ENCODE assay signal across 30 cellular contexts in the genomic region with DNA sequence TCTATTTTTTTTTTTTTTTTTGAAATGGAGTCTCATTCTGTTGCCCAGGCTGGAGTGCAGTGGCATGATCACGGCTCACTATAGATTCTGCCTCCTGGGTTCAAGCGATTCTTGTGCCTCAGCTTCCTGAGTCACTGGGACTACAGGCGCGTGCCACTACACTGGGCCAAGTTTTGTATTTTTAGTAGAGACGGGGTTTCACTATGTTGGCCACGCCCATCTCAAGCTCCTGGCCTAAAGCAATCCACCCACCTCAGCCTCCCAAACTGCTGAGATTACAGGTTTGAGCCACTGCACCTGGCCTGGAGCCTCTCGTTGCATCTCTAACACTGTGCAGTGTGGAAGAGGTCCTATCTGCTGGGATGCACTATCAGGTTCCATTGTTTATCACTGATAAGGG.
"Had no signal": no experiment of that assay in that cellular context is flagged by ENCODE, and none has a peak within 500 bp of the region (broad histone marks: within the 10 kb centered on the region; RNA-seq: fewer than 3 reads in every experiment).

No MANE protein-coding gene starts in this region.

- H3K27me3 ChIP-seq: brain microvascular endothelial cell, foreskin keratinocyte, gastrocnemius medialis, heart left ventricle had no signal

- H3K36me3 Mint-ChIP-seq: activated naive CD8-positive, alpha-beta T cell had no signal

- DNase-seq: activated CD4-positive, alpha-beta T cell treated with anti-CD3 and anti-CD28 coated beads for 1 hour; activated CD4-positive, alpha-beta T cell treated with anti-CD3 and anti-CD28 coated beads for 48 hours; activated CD4-positive, alpha-beta T cell treated with anti-CD3 and anti-CD28 coated beads, Interleukin-2, amount 50 U/mL, for 1 hour; activated CD4-positive, alpha-beta T cell treated with anti-CD3 and anti-CD28 coated beads, Interleukin-2, amount 50 U/mL, for 48 hours; activated CD8-positive, alpha-beta memory T cell treated with anti-CD3 and anti-CD28 coated beads for 24 hours; activated CD8-positive, alpha-beta T cell treated with anti-CD3 and anti-CD28 coated beads for 36 hours; activated effector memory CD4-positive, alpha-beta T cell treated with Interleukin-2 at 50 U/mL for 16 hours; activated gamma-delta T cell treated with Interleukin-2 at 50 U/mL for 16 hours; activated naive CD4-positive, alpha-beta T cell treated with anti-CD3 and anti-CD28 coated beads, Interleukin-2, amount 50 U/mL, for 16 hours; activated naive CD4-positive, alpha-beta T cell treated with Interleukin-2 at 50 U/mL for 16 hours; activated T-cell treated with anti-CD3 and anti-CD28 coated beads, Interleukin-2, amount 50 U/mL, for 4 hours; amniotic stem cell; anterior cingulate cortex; brain microvascular endothelial cell; dorsolateral prefrontal cortex; effector memory CD4-positive, alpha-beta T cell; endodermal cell; foreskin keratinocyte; gastrocnemius medialis; glutamatergic neuron; heart left ventricle; T-helper 17 cell; T1000 had no signal

- H3K4me1 ChIP-seq: foreskin keratinocyte, gastrocnemius medialis, heart left ventricle had no signal

- ATAC-seq: activated CD8-positive, alpha-beta T cell treated with anti-CD3 and anti-CD28 coated beads for 36 hours; activated T-cell treated with anti-CD3 and anti-CD28 coated beads, Interleukin-2, amount 50 U/mL, for 4 hours; activated T-helper 17 cell treated with anti-CD3 and anti-CD28 coated beads, Interleukin-2, amount 50 U/mL, for 72 hours; esophagus mucosa; foreskin keratinocyte; gastrocnemius medialis; heart left ventricle; T-helper 17 cell had no signal

- H3K9me3 Mint-ChIP-seq: activated T-cell treated with anti-CD3 and anti-CD28 coated beads, Interleukin-2, amount 50 U/mL, for 4 hours; activated T-helper 17 cell treated with anti-CD3 and anti-CD28 coated beads, Interleukin-2, amount 50 U/mL, for 72 hours; endodermal cell had no signal

- H3K4me1 Mint-ChIP-seq: activated T-helper 17 cell treated with anti-CD3 and anti-CD28 coated beads, Interleukin-2, amount 50 U/mL, for 72 hours; central memory CD8-positive, alpha-beta T cell; T-helper 17 cell had no signal

- H3K4me3 Mint-ChIP-seq: activated CD8-positive, alpha-beta T cell treated with anti-CD3 and anti-CD28 coated beads for 36 hours; activated naive CD8-positive, alpha-beta T cell; activated T-cell treated with anti-CD3 and anti-CD28 coated beads, Interleukin-2, amount 50 U/mL, for 4 hours; activated T-helper 17 cell treated with anti-CD3 and anti-CD28 coated beads, Interleukin-2, amount 50 U/mL, for 72 hours; central memory CD8-positive, alpha-beta T cell; dendritic cell treated with granulocyte-macrophage colony-stimulating factor and Interleukin-4, amounts not matched to agents 40 ng/mL and 50 ng/mL, for 4 days; endodermal cell; T-helper 17 cell; T-helper 2 cell treated with Interferon-gamma antibody and Interleukin-4, amounts not matched to agents 5 μg/mL and 100 μg/mL, for 36 hours had no signal

- H3K36me3 ChIP-seq: brain microvascular endothelial cell, gastrocnemius medialis, heart left ventricle had no signal

- H3K27ac Mint-ChIP-seq: activated CD8-positive, alpha-beta T cell treated with anti-CD3 and anti-CD28 coated beads for 36 hours; activated naive CD8-positive, alpha-beta T cell; activated T-helper 17 cell treated with anti-CD3 and anti-CD28 coated beads, Interleukin-2, amount 50 U/mL, for 72 hours; dendritic cell treated with granulocyte-macrophage colony-stimulating factor and Interleukin-4, amounts not matched to agents 40 ng/mL and 50 ng/mL, for 4 days; endodermal cell; T-helper 17 cell; T-helper 2 cell treated with Interferon-gamma antibody and Interleukin-4, amounts not matched to agents 5 μg/mL and 100 μg/mL, for 36 hours had no signal

- H3K4me3 ChIP-seq: coronary artery, dorsolateral prefrontal cortex, gastrocnemius medialis, heart left ventricle had no signal

- H3K9me3 ChIP-seq: gastrocnemius medialis, heart left ventricle had no signal

- H3K27me3 Mint-ChIP-seq: activated CD8-positive, alpha-beta T cell treated with anti-CD3 and anti-CD28 coated beads for 36 hours; activated naive CD8-positive, alpha-beta T cell; activated T-helper 17 cell treated with anti-CD3 and anti-CD28 coated beads, Interleukin-2, amount 50 U/mL, for 72 hours; central memory CD8-positive, alpha-beta T cell; dendritic cell treated with granulocyte-macrophage colony-stimulating factor and Interleukin-4, amounts not matched to agents 40 ng/mL and 50 ng/mL, for 4 days; T-helper 17 cell had no signal

- H3K27ac ChIP-seq: brain microvascular endothelial cell, coronary artery, dorsolateral prefrontal cortex, foreskin keratinocyte, gastrocnemius medialis, heart left ventricle had no signal
